In genomic region chr19:54478677-54479266, GRCh38 we compare ENCODE assay signal across 9 cellular contexts. TPM values are rescaled to one million over a fixed set of nuclear protein-coding genes. Genes with fewer than 3 reads are reported as not detected.
A peak's percentile ranks its signal among the peaks of the same experiment; 100 is the strongest.
DNase-seq lines count a peak whose midpoint lies in the region; ATAC-seq, FAIRE-seq and TF ChIP-seq lines count a peak whose summit lies in the region.
"Had no signal": no experiment of that assay in that cellular context is flagged by ENCODE, and none has a peak within 500 bp of the region (broad histone marks: within the 10 kb centered on the region; RNA-seq: fewer than 3 reads in every experiment).

No MANE protein-coding gene starts in this region.

- TF ChIP-seq POLR2A in A549 (IDR thresholded peaks at IDR 0.05; ENCODE audit: low read length): no peak

- no peak overlapping the region for H3K4me2 ChIP-seq in A549

- intact Hi-C loops in kidney (cut with DNase I): no loop called here

- POLR2A ChIA-PET in A549 (lab: Yijun Ruan, JAX): interaction anchor here (0.7 kb wide), 1 partner anchor 49 kb away, joined by 5 read pairs; no protein-coding TSS in a partner anchor

- FAIRE-seq in A549 (lab: Jason Lieb, UNC): peak; percentile 23
- no peak for FAIRE-seq in kidney (lab: Jason Lieb, UNC)
- FAIRE-seq: endometrium had no signal

- H3K36me3 ChIP-seq in adipocyte (ENCODE audit: control insufficient read depth, insufficient read depth, low read length, severe bottlenecking): no peaks in the 10 kb centered on the region
- no peaks in the 10 kb centered on the region for H3K36me3 ChIP-seq in kidney (ENCODE audit: control insufficient read depth in 1 of 2, insufficient read depth in 2 of 2, low read length in 2 of 2)

- H3K4me3 ChIP-seq in A549: no peak overlapping the region
- H3K4me3 ChIP-seq in adipocyte (ENCODE audit: low read length): no peak overlapping the region
- no peak overlapping the region for H3K4me3 ChIP-seq in kidney (ENCODE audit: low read length in 2 of 2)

- peaks cover 9% of the 10 kb centered on the region for H3K27me3 ChIP-seq in adipocyte (replicated peaks; ENCODE audit: control insufficient read depth, insufficient read depth, low read length)

- no peaks in the 10 kb centered on the region for H3K4me1 ChIP-seq in A549
- peaks cover under 1% of the 10 kb centered on the region for H3K4me1 ChIP-seq in adipocyte (ENCODE audit: control insufficient read depth, insufficient read depth, low read length)
- H3K4me1 ChIP-seq in kidney (ENCODE audit: control insufficient read depth in 1 of 2, insufficient read depth in 1 of 2, low read depth in 1 of 2, low read length in 2 of 2): peaks cover 0 to under 1% of the 10 kb centered on the region in 2 donors

- TF ChIP-seq RAD21 in A549 (conservative IDR thresholded peaks at IDR 0.05 in 1 of 2, IDR thresholded peaks at IDR 0.05 in 1 of 2): peak; percentile 68 to 73

- H3K9me3 ChIP-seq in A549 (no peaks in the 10 kb centered on the region), adipocyte (ENCODE audit: control insufficient read depth, low read length) (no peaks in the 10 kb centered on the region), kidney (ENCODE audit: control insufficient read depth in 1 of 2, low read length in 2 of 2) (no peaks in the 10 kb centered on the region)

- 19% methylated on average over 10 of the region's 10 CpGs for WGBS in A549 (ENCODE audit: missing lambda C conversion rate)

- DNase-seq in A549 (ENCODE audit: low read depth in 1 of 2, low spot score in 1 of 2) (peak in 1 of 2 experiments; percentile 73), EL (peak; percentile 42), NCI-H1930 (lab: John Stamatoyannopoulos, UW) (peak; percentile 24 to 39), adipocyte (ENCODE audit: low read depth) (peak; percentile 85), kidney (peak; percentile 3)

- CTCF ChIA-PET in A549 (lab: Yijun Ruan, JAX): interaction anchor here (0.6 to 5.9 kb wide), 34 partner anchors 9 to 1025 kb away, joined by 3 to 51 read pairs (median 4); partner anchors contain the start of genes LENG9 and SYT5

- H3K27ac ChIP-seq in A549 (no peak overlapping the region), kidney (ENCODE audit: low read depth in 2 of 2, low read length in 2 of 2) (no peak overlapping the region)

- no peak for TF ChIP-seq EP300 in A549 (IDR thresholded peaks at IDR 0.05)

- H3K9ac ChIP-seq in adipocyte (ENCODE audit: low read length) (no peak overlapping the region), kidney (ENCODE audit: low read length in 2 of 2) (no peak overlapping the region)

- TF ChIP-seq CTCF in A549 (IDR thresholded peaks at IDR 0.05) (peak; percentile 77), kidney (IDR thresholded peaks at IDR 0.05; ENCODE audit: borderline replicate concordance, extremely low read depth, insufficient read depth) (peak; percentile 39)

- ATAC-seq in A549: peak; percentile 70 to 73
- ATAC-seq in GM19455 (IDR thresholded peaks at IDR 0.05; ENCODE audit: unreplicated experiment): no peak
- no peak for ATAC-seq in GM18907 (IDR thresholded peaks at IDR 0.05; ENCODE audit: unreplicated experiment)
- no peak for ATAC-seq in GM21576 (IDR thresholded peaks at IDR 0.05; ENCODE audit: unreplicated experiment)

TF ChIP-seq in A549, 52 proteins besides CTCF, POLR2A, EP300 and RAD21:
- TF ChIP-seq CHD2 (IDR thresholded peaks at IDR 0.05; ENCODE audit: low read length, partially characterized antibody) (no peak), HOXB5 (CRISPR knock-in tag; IDR thresholded peaks at IDR 0.05) (no peak), PHF8 (IDR thresholded peaks at IDR 0.05; ENCODE audit: borderline replicate concordance, low read depth) (no peak), TFCP2L1 (CRISPR knock-in tag; IDR thresholded peaks at IDR 0.05) (no peak), FOSB (CRISPR knock-in tag; IDR thresholded peaks at IDR 0.05) (no peak), E2F6 (IDR thresholded peaks at IDR 0.05; ENCODE audit: borderline replicate concordance, low read depth) (no peak), NFE2L2 (conservative IDR thresholded peaks at IDR 0.05; ENCODE audit: low read length) (no peak), HOXB13 (CRISPR knock-in tag; IDR thresholded peaks at IDR 0.05; ENCODE audit: low read depth) (no peak), CHD4 (IDR thresholded peaks at IDR 0.05; ENCODE audit: borderline replicate concordance) (no peak), EHF (CRISPR knock-in tag; IDR thresholded peaks at IDR 0.05) (no peak), KDM5A (IDR thresholded peaks at IDR 0.05) (no peak), MAZ (IDR thresholded peaks at IDR 0.05; ENCODE audit: borderline replicate concordance, low read depth, low read length) (no peak), RNF2 (IDR thresholded peaks at IDR 0.05; ENCODE audit: borderline replicate concordance, low read depth) (no peak), HES2 (IDR thresholded peaks at IDR 0.05) (no peak), FOSL2 (IDR thresholded peaks at IDR 0.05) (no peak), FOSL2 (CRISPR knock-in tag; IDR thresholded peaks at IDR 0.05) (no peak), ZC3H11A (IDR thresholded peaks at IDR 0.05) (no peak), SREBF2 (IDR thresholded peaks at IDR 0.05) (no peak)

RNA-seq across cellular contexts. Expression of gene CDC42EP5, which starts 5.7 kb away (rescaled TPM):
- polyA plus RNA-seq in A549 (2011; rRNA removed) (not detected in 2 replicates), A549 (2017; fragmentation: RNase III; extraction: RNeasy Plus Mini Kit Qiagen cat#74134 plus additional on column Dnase treatment) (not detected in 3 replicates), kidney (ENCODE audit: insufficient read depth, low read depth, low replicate concordance) (19.3 TPM)
- polyA plus RNA-seq in A549 (2012; cell fraction: cytosol; rRNA removed): 0.16 TPM in 1 of 2 replicates, not detected in the other
- polyA plus RNA-seq in A549 (2012; cell fraction: nucleus; rRNA removed): not detected in 2 replicates
- not detected in 2 replicates for polyA minus RNA-seq in A549 (2011; rRNA and poly(A)+ RNA removed)
- 29.9 TPM for total RNA-seq in kidney

RNA-seq across cellular contexts. Expression of gene LENG9, which starts 15.2 kb away (rescaled TPM):
- 1.9 and 2.1 TPM in 2 replicates for polyA plus RNA-seq in A549 (2011; rRNA removed)
- 1.6 and 2.8 TPM in 2 replicates for polyA plus RNA-seq in A549 (2012; cell fraction: cytosol; rRNA removed)
- 2.2 and 4.1 TPM in 2 replicates for polyA plus RNA-seq in A549 (2012; cell fraction: nucleus; rRNA removed)
- 3.8 to 4.9 TPM (median 4.1 TPM) in 3 replicates for polyA plus RNA-seq in A549 (2017; fragmentation: RNase III; extraction: RNeasy Plus Mini Kit Qiagen cat#74134 plus additional on column Dnase treatment)
- 3.7 and 5.1 TPM in 2 replicates for polyA minus RNA-seq in A549 (2011; rRNA and poly(A)+ RNA removed)
- 6.8 TPM for total RNA-seq in kidney
- 2.0 TPM for polyA plus RNA-seq in kidney (ENCODE audit: insufficient read depth, low read depth, low replicate concordance)

RNA-seq across cellular contexts. Expression of gene LAIR2, which starts 23.9 kb away (rescaled TPM):
- not detected in 2 replicates for polyA plus RNA-seq in A549 (2011; rRNA removed)
- polyA plus RNA-seq in A549 (2012; cell fraction: cytosol; rRNA removed): not detected in 2 replicates
- not detected in 2 replicates for polyA plus RNA-seq in A549 (2012; cell fraction: nucleus; rRNA removed)
- polyA plus RNA-seq in A549 (2017; fragmentation: RNase III; extraction: RNeasy Plus Mini Kit Qiagen cat#74134 plus additional on column Dnase treatment): not detected in 3 replicates
- polyA minus RNA-seq in A549 (2011; rRNA and poly(A)+ RNA removed): not detected in 2 replicates
- total RNA-seq in kidney: not detected
- polyA plus RNA-seq in kidney (ENCODE audit: insufficient read depth, low read depth, low replicate concordance): not detected

RNA-seq across cellular contexts. Expression of gene LENG8, which starts 29.8 kb away (rescaled TPM):
- polyA plus RNA-seq in A549 (2011; rRNA removed): 30.6 and 52.8 TPM in 2 replicates
- 48.4 and 62.4 TPM in 2 replicates for polyA plus RNA-seq in A549 (2012; cell fraction: cytosol; rRNA removed)
- 643 and 655 TPM in 2 replicates for polyA plus RNA-seq in A549 (2012; cell fraction: nucleus; rRNA removed)
- 137 to 148 TPM (median 140 TPM) in 3 replicates for polyA plus RNA-seq in A549 (2017; fragmentation: RNase III; extraction: RNeasy Plus Mini Kit Qiagen cat#74134 plus additional on column Dnase treatment)
- 42.5 and 48.1 TPM in 2 replicates for polyA minus RNA-seq in A549 (2011; rRNA and poly(A)+ RNA removed)
- total RNA-seq in kidney: 208 TPM
- 48.6 TPM for polyA plus RNA-seq in kidney (ENCODE audit: insufficient read depth, low read depth, low replicate concordance)

Comparison
In these comparisons a context has a peak if more than half of its experiments do, and no peak if none do; other contexts are left out.
1. ATAC-seq: peak in A549 (2 of 2); none in GM19455 (single experiment), GM18907 (single experiment) and GM21576 (single experiment).
2. RNA of gene CDC42EP5, which starts 5.7 kb away (polyA plus RNA-seq): 19.3 TPM in kidney (single experiment); 0.16 TPM in A549; every median in the first group is over 10 times any median in the second.